Comparison of ENCODE assay signal across 1 cellular context in genomic region chr12:57027805-57028153, GRCh38.
TF ChIP-seq lines count a peak whose summit lies in the region.

No MANE protein-coding gene starts in this region.

TF ChIP-seq in K562, 482 proteins besides CTCF, POLR2A, EP300 and RAD21:
- TF ChIP-seq MAFG (tag; conservative IDR thresholded peaks at IDR 0.05) (0 out of 2 replicates have a peak, but pooled peaks have one; percentile 16), ZBTB2 (IDR thresholded peaks at IDR 0.05) (0 out of 2 replicates have a peak, but pooled peaks have one; percentile 8), ZBTB40 (IDR thresholded peaks at IDR 0.05) (no peak), ZBTB40 (CRISPR knock-in tag; IDR thresholded peaks at IDR 0.05) (no peak), ZNF316 (IDR thresholded peaks at IDR 0.05) (peak; percentile 51; the same call in 1 of the 2 replicates), BRCA1 (IDR thresholded peaks at IDR 0.05) (no peak), BRCA1 (CRISPR knock-in tag; IDR thresholded peaks at IDR 0.05) (no peak), ILF3 (IDR thresholded peaks at IDR 0.05; ENCODE audit: borderline replicate concordance) (no peak), PHF8 (IDR thresholded peaks at IDR 0.05; ENCODE audit: borderline replicate concordance, low read length) (no peak), HES1 (IDR thresholded peaks at IDR 0.05; ENCODE audit: low read depth) (no peak), NFIX (CRISPR knock-in tag; IDR thresholded peaks at IDR 0.05; ENCODE audit: low read depth) (no peak), SNRNP70 (optimal IDR thresholded peaks at IDR 0.05; ENCODE audit: low read depth, low read length) (no peak), C11orf30 (IDR thresholded peaks at IDR 0.05; ENCODE audit: low read depth) (peak; percentile 51; the same call in 1 of the 2 replicates), PHF21A (IDR thresholded peaks at IDR 0.05; ENCODE audit: borderline replicate concordance, low read depth) (0 out of 2 replicates have a peak, but pooled peaks have one; percentile 3), PURB (CRISPR knock-in tag; IDR thresholded peaks at IDR 0.05; ENCODE audit: low read depth) (no peak), TCF15 (CRISPR knock-in tag; IDR thresholded peaks at IDR 0.05) (no peak), ZNF311 (CRISPR knock-in tag; IDR thresholded peaks at IDR 0.05) (no peak), ZBTB43 (CRISPR knock-in tag; IDR thresholded peaks at IDR 0.05) (no peak), NFE2 (IDR thresholded peaks at IDR 0.05; ENCODE audit: low read depth) (peak; percentile 65), ZNF232 (CRISPR knock-in tag; IDR thresholded peaks at IDR 0.05) (no peak)
